In genomic region chr1:161671045-161671823, GRCh38 we compare ENCODE assay signal across 11 cellular contexts. TPM values are rescaled to one million over a fixed set of nuclear protein-coding genes. Genes with fewer than 3 reads are reported as not detected.
DNase-seq lines count a peak whose midpoint lies in the region; ATAC-seq and TF ChIP-seq lines count a peak whose summit lies in the region.
"Not testable (repeated sequence)": the region's sequence is repeated elsewhere in the genome, so short reads cannot be mapped to it uniquely, and the experiment has no call there.
"Had no signal": no experiment of that assay in that cellular context is flagged by ENCODE, and none has a peak within 500 bp of the region (broad histone marks: within the 10 kb centered on the region; RNA-seq: fewer than 3 reads in every experiment).

No MANE protein-coding gene starts in this region.

- H4K20me1 ChIP-seq in SK-N-SH (ENCODE audit: insufficient read depth); neural progenitor cell (ENCODE audit: low read depth): not testable (repeated sequence)

- not testable (repeated sequence) for H3K4me1 Mint-ChIP-seq in activated naive CD4-positive, alpha-beta T cell treated with anti-CD3 and anti-CD28 coated beads for 36 hours (ENCODE audit: low read depth); neural progenitor cell
- H3K4me1 Mint-ChIP-seq in stimulated activated effector memory CD8-positive, alpha-beta T cell treated with anti-CD3 and anti-CD28 coated beads, Interleukin-12 subunit alpha, Interleukin-12 subunit beta, amount 100 ng/mL, for 72 hours = peaks cover 16% of the 10 kb centered on the region

- H3K9ac ChIP-seq in SK-N-SH, neural progenitor cell: not testable (repeated sequence)

- not testable (repeated sequence) for H3K4me3 Mint-ChIP-seq in activated naive CD4-positive, alpha-beta T cell treated with anti-CD3 and anti-CD28 coated beads for 36 hours; neural progenitor cell; stimulated activated effector memory CD8-positive, alpha-beta T cell treated with anti-CD3 and anti-CD28 coated beads, Interleukin-12 subunit alpha, Interleukin-12 subunit beta, amount 100 ng/mL, for 72 hours

- H3K79me2 ChIP-seq in SK-N-SH (ENCODE audit: insufficient read depth); neural progenitor cell (ENCODE audit: low read depth): not testable (repeated sequence)

- H3F3A ChIP-seq in SK-N-SH (replicated peaks; ENCODE audit: insufficient read depth); neural progenitor cell (ENCODE audit: low read depth): not testable (repeated sequence)

- ATAC-seq in stimulated activated effector memory CD8-positive, alpha-beta T cell treated with anti-CD3 and anti-CD28 coated beads, Interleukin-12 subunit alpha, Interleukin-12 subunit beta, amount 100 ng/mL, for 72 hours = peak; percentile 13

- H3K27ac ChIP-seq in SK-N-SH (ENCODE audit: low read depth in 2 of 2, low read length in 1 of 2); neural progenitor cell: not testable (repeated sequence)

- intact Hi-C loops in activated naive CD4-positive, alpha-beta T cell treated with anti-CD3 and anti-CD28 coated beads for 36 hours (cut with micrococcal nuclease) = not testable (repeated sequence)

- H3K27me3 ChIP-seq in SK-N-SH (ENCODE audit: insufficient read depth); neural progenitor cell: not testable (repeated sequence)

- not testable (repeated sequence) for H3K27ac Mint-ChIP-seq in activated naive CD4-positive, alpha-beta T cell treated with anti-CD3 and anti-CD28 coated beads for 36 hours; neural progenitor cell; stimulated activated effector memory CD8-positive, alpha-beta T cell treated with anti-CD3 and anti-CD28 coated beads, Interleukin-12 subunit alpha, Interleukin-12 subunit beta, amount 100 ng/mL, for 72 hours

- H3K27me3 Mint-ChIP-seq in activated naive CD4-positive, alpha-beta T cell treated with anti-CD3 and anti-CD28 coated beads for 36 hours (ENCODE audit: low read depth); neural progenitor cell (ENCODE audit: insufficient read depth, low read depth): not testable (repeated sequence)

- not testable (repeated sequence) for H3K9me3 Mint-ChIP-seq in activated naive CD4-positive, alpha-beta T cell treated with anti-CD3 and anti-CD28 coated beads for 36 hours; neural progenitor cell; stimulated activated effector memory CD8-positive, alpha-beta T cell treated with anti-CD3 and anti-CD28 coated beads, Interleukin-12 subunit alpha, Interleukin-12 subunit beta, amount 100 ng/mL, for 72 hours

- in situ Hi-C loops in KBM-7 (cut with MboI; ENCODE audit: low pct_unique_long_range_greater_than_20kb, low sequenced_read_pairs) = not testable (repeated sequence)

- H3K4me1 ChIP-seq in SK-N-SH (ENCODE audit: control insufficient read depth in 1 of 2, insufficient read depth in 2 of 2, low read depth in 1 of 2, low read length in 1 of 2); neural progenitor cell: not testable (repeated sequence)

- WGBS in SK-N-SH (ENCODE audit: low lambda C conversion rate) = 35% methylated on average over 11 of the region's 14 CpGs

- TF ChIP-seq RAD21 in SK-N-SH (IDR thresholded peaks at IDR 0.05; ENCODE audit: low read length) = not testable (repeated sequence)

- not testable (repeated sequence) for H3K36me3 ChIP-seq in SK-N-SH (replicated peaks in 1 of 2; ENCODE audit: control insufficient read depth in 1 of 2, insufficient read depth in 2 of 2, low read length in 1 of 2); neural progenitor cell

- not testable (repeated sequence) for TF ChIP-seq EP300 in SK-N-SH (IDR thresholded peaks at IDR 0.05; ENCODE audit: borderline replicate concordance in 1 of 2, low read depth in 1 of 2, low read length in 1 of 2)

- H3K9me3 ChIP-seq in SK-N-SH; neural progenitor cell (ENCODE audit: low read depth): not testable (repeated sequence)

- POLR2A ChIA-PET in SK-N-SH (lab: Yijun Ruan, JAX) = not testable (repeated sequence)

- CTCF ChIA-PET in SK-N-SH (lab: Yijun Ruan, JAX); activated naive CD4-positive, alpha-beta T cell treated with anti-CD3 and anti-CD28 coated beads for 36 hours (lab: Charles Lee): not testable (repeated sequence)

- H3K4me2 ChIP-seq in SK-N-SH, neural progenitor cell: not testable (repeated sequence)

- DNase-seq in KBM-7 (peak; percentile 40), dermis blood vessel endothelial cell (peak; percentile 31), iris pigment epithelial cell (ENCODE audit: low read depth) (peak; percentile 28), neural progenitor cell (ENCODE audit: low spot score) (peak; percentile 6)
- DNase-seq in SK-N-SH; stimulated activated effector memory CD8-positive, alpha-beta T cell treated with anti-CD3 and anti-CD28 coated beads, Interleukin-12 subunit alpha, Interleukin-12 subunit beta, amount 100 ng/mL, for 72 hours (ENCODE audit: low spot score in 2 of 2): not testable (repeated sequence)
- DNase-seq in activated naive CD4-positive, alpha-beta T cell treated with anti-CD3 and anti-CD28 coated beads for 36 hours = peak; percentile 15

- not testable (repeated sequence) for TF ChIP-seq CTCF in SK-N-SH (IDR thresholded peaks at IDR 0.05); neural progenitor cell (IDR thresholded peaks at IDR 0.05)

- H3K9me2 ChIP-seq in SK-N-SH = not testable (repeated sequence)

- peak overlapping the region; percentile 74; the same call in 1 of the 2 replicates for H2AFZ ChIP-seq in SK-N-SH (ENCODE audit: low read depth)
- H2AFZ ChIP-seq in neural progenitor cell (replicated peaks) = not testable (repeated sequence)

- H3K4me3 ChIP-seq in SK-N-SH (ENCODE audit: low read depth in 2 of 2, low read length in 1 of 2); neural progenitor cell: not testable (repeated sequence)

- not testable (repeated sequence) for H3K36me3 Mint-ChIP-seq in activated naive CD4-positive, alpha-beta T cell treated with anti-CD3 and anti-CD28 coated beads for 36 hours (ENCODE audit: low read depth); neural progenitor cell; stimulated activated effector memory CD8-positive, alpha-beta T cell treated with anti-CD3 and anti-CD28 coated beads, Interleukin-12 subunit alpha, Interleukin-12 subunit beta, amount 100 ng/mL, for 72 hours

RNA-seq across cellular contexts. Expression of gene FCGR2B, which starts 8.3 kb away (rescaled TPM):
- polyA plus RNA-seq in SK-N-SH (2012; rRNA removed) = 0.05 TPM in 1 of 2 replicates, not detected in the other
- 0.01 and 0.03 TPM in 2 replicates for polyA plus RNA-seq in SK-N-SH (2012; cell fraction: cytosol; rRNA removed)
- polyA plus RNA-seq in SK-N-SH (2012; cell fraction: nucleus; rRNA removed) = 0.14 and 0.19 TPM in 2 replicates
- not detected for total RNA-seq in activated naive CD4-positive, alpha-beta T cell treated with anti-CD3 and anti-CD28 coated beads for 36 hours
- total RNA-seq in dermis blood vessel endothelial cell = not detected in 2 replicates
- total RNA-seq in neural progenitor cell (ENCODE audit: low replicate concordance) = 0.15 TPM in 1 of 2 replicates, not detected in the other
- total RNA-seq: G401, H7, HFFc6, MCF 10A had no signal

RNA-seq across cellular contexts. Expression of gene FCRLA, which starts 35.8 kb away (rescaled TPM):
- polyA plus RNA-seq in SK-N-SH (2012; rRNA removed) = 0.10 and 0.13 TPM in 2 replicates
- polyA plus RNA-seq in SK-N-SH (2012; cell fraction: cytosol; rRNA removed) = 0.10 and 0.12 TPM in 2 replicates
- 0.04 and 0.05 TPM in 2 replicates for polyA plus RNA-seq in SK-N-SH (2012; cell fraction: nucleus; rRNA removed)
- total RNA-seq in activated naive CD4-positive, alpha-beta T cell treated with anti-CD3 and anti-CD28 coated beads for 36 hours = not detected
- 0.17 TPM in 1 of 2 replicates, not detected in the other for total RNA-seq in dermis blood vessel endothelial cell
- total RNA-seq in neural progenitor cell (ENCODE audit: low replicate concordance) = not detected in 2 replicates
- total RNA-seq: G401, H7 had no signal

RNA-seq across cellular contexts. Expression of gene FCGR3B, which starts 40.3 kb away (rescaled TPM):
- not detected in 2 replicates for polyA plus RNA-seq in SK-N-SH (2012; rRNA removed)
- not detected in 2 replicates for polyA plus RNA-seq in SK-N-SH (2012; cell fraction: cytosol; rRNA removed)
- not detected in 2 replicates for polyA plus RNA-seq in SK-N-SH (2012; cell fraction: nucleus; rRNA removed)
- total RNA-seq in activated naive CD4-positive, alpha-beta T cell treated with anti-CD3 and anti-CD28 coated beads for 36 hours = not detected
- not detected in 2 replicates for total RNA-seq in dermis blood vessel endothelial cell
- not detected in 2 replicates for total RNA-seq in neural progenitor cell (ENCODE audit: low replicate concordance)
- total RNA-seq: G401, H7, HFFc6, MCF 10A had no signal

RNA-seq across cellular contexts. Expression of gene FCRLB, which starts 50.1 kb away (rescaled TPM):
- 2.0 and 2.6 TPM in 2 replicates for polyA plus RNA-seq in SK-N-SH (2012; rRNA removed)
- polyA plus RNA-seq in SK-N-SH (2012; cell fraction: cytosol; rRNA removed) = 1.3 and 2.0 TPM in 2 replicates
- 2.8 and 4.2 TPM in 2 replicates for polyA plus RNA-seq in SK-N-SH (2012; cell fraction: nucleus; rRNA removed)
- total RNA-seq in activated naive CD4-positive, alpha-beta T cell treated with anti-CD3 and anti-CD28 coated beads for 36 hours = under 1 TPM; 0.10 TPM
- total RNA-seq in dermis blood vessel endothelial cell (0.51 and 0.56 TPM in 2 replicates), neural progenitor cell (ENCODE audit: low replicate concordance) (0.19 TPM in 1 of 2 replicates, not detected in the other)
